In genomic region chr1:216332003-216332402, GRCh38 we compare ENCODE assay signal across 28 cellular contexts.
"Had no signal": no experiment of that assay in that cellular context is flagged by ENCODE, and none has a peak within 500 bp of the region (broad histone marks: within the 10 kb centered on the region; RNA-seq: fewer than 3 reads in every experiment).

No MANE protein-coding gene starts in this region.

- H3K36me3 ChIP-seq: brain microvascular endothelial cell, heart left ventricle, WERI-Rb-1 had no signal

- ATAC-seq: activated CD4-positive, CD25-positive, alpha-beta regulatory T cell treated with anti-CD3 and anti-CD28 coated beads, Interleukin-2, amount 50 U/mL, for 24 hours; activated naive CD4-positive, alpha-beta T cell treated with anti-CD3 and anti-CD28 coated beads, Interleukin-2, amount 50 U/mL, for 72 hours; esophagus mucosa; heart left ventricle; T-helper 17 cell had no signal

- DNase-seq: activated B cell treated with CpG ODN at 0.5 μM for 24 hours; activated CD4-positive, alpha-beta memory T cell treated with anti-CD3 and anti-CD28 coated beads, Interleukin-2, amount 10 ng/mL, durations not matched to agents 7 days and 5 days; activated CD4-positive, alpha-beta T cell treated with anti-CD3 and anti-CD28 coated beads, Interleukin-2, amount 10 ng/mL, durations not matched to agents 24 days and 14 days; activated CD4-positive, alpha-beta T cell treated with anti-CD3 and anti-CD28 coated beads, Interleukin-2, amount 50 U/mL, for 4 hours; activated CD8-positive, alpha-beta memory T cell treated with anti-CD3 and anti-CD28 coated beads, Interleukin-2, amount 50 U/mL, for 48 hours; activated gamma-delta T cell; activated naive CD4-positive, alpha-beta T cell; activated naive CD4-positive, alpha-beta T cell treated with anti-CD3 and anti-CD28 coated beads, Interleukin-2, amount 10 ng/mL, durations not matched to agents 7 days and 5 days; activated naive CD8-positive, alpha-beta T cell treated with anti-CD3 and anti-CD28 coated beads, Interleukin-2, amount 10 ng/mL, durations not matched to agents 7 days and 5 days; activated T-cell treated with anti-CD3 and anti-CD28 coated beads for 4 hours; activated T-cell treated with anti-CD3 and anti-CD28 coated beads, Interleukin-2, amount 50 U/mL, for 24 hours; activated T-cell treated with anti-CD3 and anti-CD28 coated beads, Interleukin-2, amount 50 U/mL, for 72 hours; brain microvascular endothelial cell; dorsolateral prefrontal cortex; effector memory CD4-positive, alpha-beta T cell; endodermal cell; foreskin fibroblast; glutamatergic neuron; heart left ventricle; T-helper 17 cell; T1000; WERI-Rb-1 had no signal

- FAIRE-seq: astrocyte, bronchial epithelial cell had no signal

- H3K4me1 ChIP-seq: heart left ventricle had no signal

- H3K27ac ChIP-seq: brain microvascular endothelial cell, coronary artery, dorsolateral prefrontal cortex, heart left ventricle, WERI-Rb-1 had no signal

- H3K4me3 ChIP-seq: coronary artery, dorsolateral prefrontal cortex, heart left ventricle had no signal

- H3K27me3 ChIP-seq: brain microvascular endothelial cell, heart left ventricle had no signal
